ENCODE assay signal across 26 cellular contexts in genomic region chr5:67610191-67610912, GRCh38.
"Had no signal": no experiment of that assay in that cellular context is flagged by ENCODE, and none has a peak within 500 bp of the region (broad histone marks: within the 10 kb centered on the region; RNA-seq: fewer than 3 reads in every experiment).

No MANE protein-coding gene starts in this region.

- H3K27me3 ChIP-seq: brain microvascular endothelial cell, cardiac muscle cell had no signal

- H3K36me3 Mint-ChIP-seq: activated naive CD4-positive, alpha-beta T cell treated with anti-CD3 and anti-CD28 coated beads, Interleukin-2, amount 10 ng/mL, durations not matched to agents 7 days and 5 days; activated naive CD8-positive, alpha-beta T cell treated with anti-CD3 and anti-CD28 coated beads for 36 hours had no signal

- H3K36me3 ChIP-seq: brain microvascular endothelial cell, cardiac muscle cell had no signal

- H3K4me3 ChIP-seq: cardiac muscle cell, SK-N-MC had no signal

- DNase-seq: activated CD4-positive, alpha-beta T cell treated with anti-CD3 and anti-CD28 coated beads, Interleukin-2, amount 50 U/mL, for 1 hour; activated CD4-positive, CD25-positive, alpha-beta regulatory T cell; activated CD8-positive, alpha-beta memory T cell treated with anti-CD3 and anti-CD28 coated beads, Interleukin-2, amount 50 U/mL, for 4 hours; activated CD8-positive, alpha-beta T cell treated with anti-CD3 and anti-CD28 coated beads for 36 hours; activated gamma-delta T cell treated with Interleukin-2 at 50 U/mL for 16 hours; activated naive CD4-positive, alpha-beta T cell treated with anti-CD3 and anti-CD28 coated beads, Interleukin-2, amount 10 ng/mL, durations not matched to agents 7 days and 5 days; activated naive CD8-positive, alpha-beta T cell treated with anti-CD3 and anti-CD28 coated beads for 36 hours; activated T-cell treated with anti-CD3 and anti-CD28 coated beads, Interleukin-2, amount 50 U/mL, for 72 hours; brain microvascular endothelial cell; NCI-H1048; NCI-H146; NCI-H187 treated with DMSO at 0.1 percent for 48 hours; NCI-H2171 treated with DMSO at 0.1 percent for 48 hours; NCI-H226; NCI-H526; NCI-H774; NK-92 treated with Interleukin-12 subunit alpha and Interleukin-12 subunit beta, amount 100 ng/mL, for 24 hours; OCI-M1; RPMI8226; T-helper 1 cell had no signal

- H3K4me3 Mint-ChIP-seq: activated CD8-positive, alpha-beta T cell treated with anti-CD3 and anti-CD28 coated beads for 36 hours; activated naive CD4-positive, alpha-beta T cell treated with anti-CD3 and anti-CD28 coated beads, Interleukin-2, amount 10 ng/mL, durations not matched to agents 7 days and 5 days; activated naive CD8-positive, alpha-beta T cell treated with anti-CD3 and anti-CD28 coated beads for 36 hours; activated T-cell treated with anti-CD3 and anti-CD28 coated beads, Interleukin-2, amount 50 U/mL, for 72 hours had no signal

- H3K27me3 Mint-ChIP-seq: activated naive CD8-positive, alpha-beta T cell treated with anti-CD3 and anti-CD28 coated beads for 36 hours had no signal

- H3K9me3 Mint-ChIP-seq: activated CD8-positive, alpha-beta T cell treated with anti-CD3 and anti-CD28 coated beads for 36 hours; activated naive CD4-positive, alpha-beta T cell treated with anti-CD3 and anti-CD28 coated beads, Interleukin-2, amount 10 ng/mL, durations not matched to agents 7 days and 5 days; activated naive CD8-positive, alpha-beta T cell treated with anti-CD3 and anti-CD28 coated beads for 36 hours; activated T-helper 2 cell treated with anti-CD3 and anti-CD28 coated beads, Interferon-gamma antibody, Interleukin-2, Interleukin-4, amounts not matched to agents 10 μg/mL and 5 μg/mL and 100 μg/mL, durations not matched to agents 14 hours and 24 hours and 36 hours had no signal

- H3K4me1 Mint-ChIP-seq: activated naive CD4-positive, alpha-beta T cell treated with anti-CD3 and anti-CD28 coated beads, Interleukin-2, amount 10 ng/mL, durations not matched to agents 7 days and 5 days had no signal

- H3K27ac ChIP-seq: brain microvascular endothelial cell, cardiac muscle cell, SK-N-MC, VCaP had no signal

- H3K27ac Mint-ChIP-seq: activated CD8-positive, alpha-beta T cell treated with anti-CD3 and anti-CD28 coated beads for 36 hours; activated naive CD4-positive, alpha-beta T cell treated with anti-CD3 and anti-CD28 coated beads, Interleukin-2, amount 10 ng/mL, durations not matched to agents 7 days and 5 days; activated naive CD8-positive, alpha-beta T cell treated with anti-CD3 and anti-CD28 coated beads for 36 hours; activated T-cell treated with anti-CD3 and anti-CD28 coated beads, Interleukin-2, amount 50 U/mL, for 72 hours; activated T-helper 2 cell treated with anti-CD3 and anti-CD28 coated beads, Interferon-gamma antibody, Interleukin-2, Interleukin-4, amounts not matched to agents 10 μg/mL and 5 μg/mL and 100 μg/mL, durations not matched to agents 14 hours and 24 hours and 36 hours had no signal

- ATAC-seq: activated CD8-positive, alpha-beta T cell treated with anti-CD3 and anti-CD28 coated beads for 36 hours; activated T-cell treated with anti-CD3 and anti-CD28 coated beads, Interleukin-2, amount 50 U/mL, for 72 hours; Panc1; Right ventricle myocardium inferior had no signal
